Comparison of ENCODE assay signal across 1 cellular context in the genomic region with DNA sequence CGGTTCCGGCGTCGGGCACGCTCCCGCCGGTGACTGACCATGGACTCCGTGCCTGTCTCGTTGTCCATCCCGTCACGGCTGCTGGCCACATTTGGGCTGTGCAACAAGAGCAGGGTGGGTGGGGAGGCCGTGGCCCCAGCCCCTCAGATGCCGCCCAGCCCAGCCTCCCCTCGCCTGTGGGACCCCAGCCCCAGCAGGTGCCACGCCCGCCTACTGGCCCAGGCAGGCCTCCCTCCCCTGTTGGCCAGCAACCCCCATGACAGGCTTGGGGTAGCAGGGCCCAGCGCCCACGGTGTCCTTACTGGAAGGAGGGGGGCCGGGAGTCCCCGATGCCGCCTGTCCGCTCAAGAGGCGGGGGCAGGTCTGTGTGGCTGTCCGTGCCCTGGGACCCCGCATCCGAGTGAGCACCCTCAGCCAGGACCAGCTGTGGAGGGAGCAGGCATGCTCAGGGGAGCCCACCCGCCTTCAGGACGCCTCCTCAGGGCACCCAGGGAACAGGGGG.
TF ChIP-seq lines count a peak whose summit lies in the region.

No MANE protein-coding gene starts in this region.

TF ChIP-seq in K562, 482 proteins besides CTCF, POLR2A, EP300 and RAD21:
- peak; percentile 50 for TF ChIP-seq RBFOX2 (IDR thresholded peaks at IDR 0.05; ENCODE audit: low read depth, low read length)
- TF ChIP-seq ZNF354B (CRISPR knock-in tag; IDR thresholded peaks at IDR 0.05), result no peak
- peak; percentile 42; the same call in 1 of the 2 replicates for TF ChIP-seq POLR2G (IDR thresholded peaks at IDR 0.05; ENCODE audit: low read depth, low read length)
